ENCODE assay signal across 20 cellular contexts in the genomic region with DNA sequence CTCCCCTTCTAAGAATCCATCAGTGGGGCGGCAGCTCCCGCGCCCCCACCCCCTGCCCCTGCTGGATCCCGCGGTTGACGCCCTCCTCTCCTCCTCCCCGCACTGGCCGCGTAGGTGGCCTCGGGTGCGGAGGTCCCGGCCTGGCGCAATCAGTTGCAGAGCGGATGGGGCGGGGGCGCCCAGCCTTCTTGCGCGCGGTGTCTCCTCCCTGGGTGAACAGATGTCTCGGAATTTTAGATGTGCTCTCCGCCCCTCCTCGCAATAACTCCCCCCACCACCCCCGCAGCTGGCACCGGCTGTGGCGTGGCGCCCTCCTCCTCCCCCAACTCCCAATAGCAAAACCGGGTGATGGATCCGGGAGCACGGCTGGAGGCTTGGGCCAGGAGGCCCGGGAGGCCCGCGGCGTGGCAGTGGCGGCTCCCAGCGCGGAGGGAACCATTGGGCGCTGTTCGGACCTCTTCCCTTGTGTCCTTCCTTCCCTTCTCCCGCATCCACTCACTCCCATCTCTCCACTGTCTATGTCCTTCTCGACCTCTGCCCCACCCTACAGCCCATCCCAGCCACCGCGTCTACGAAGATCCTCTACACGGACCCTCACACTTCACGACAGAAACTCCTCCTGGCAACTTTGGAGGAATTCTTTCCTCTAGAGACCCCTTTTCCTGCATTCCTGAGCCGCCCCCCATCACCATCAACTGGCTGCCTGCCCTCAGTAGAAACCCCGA. TPM values are rescaled to one million over a fixed set of nuclear protein-coding genes. Genes with fewer than 3 reads are reported as not detected.
DNase-seq lines count a peak whose midpoint lies in the region; ATAC-seq and TF ChIP-seq lines count a peak whose summit lies in the region.
"Had no signal": no experiment of that assay in that cellular context is flagged by ENCODE, and none has a peak within 500 bp of the region (broad histone marks: within the 10 kb centered on the region; RNA-seq: fewer than 3 reads in every experiment).

No MANE protein-coding gene starts in this region.

- H3K4me3 ChIP-seq in HUES64 (ENCODE audit: low read length), result peak overlapping the region; percentile 10; the same call in 1 of the 2 replicates
- H3K4me3 ChIP-seq in iPS-15b (ENCODE audit: low read depth, low read length), result peak overlapping the region; percentile 4
- no peak overlapping the region for H3K4me3 ChIP-seq in A673 (ENCODE audit: low read depth, low read length, poor library complexity, severe bottlenecking)
- H3K4me3 ChIP-seq: Peyer's patch had no signal

- H3K9ac ChIP-seq in HUES64 (ENCODE audit: low read depth, low read length) (no peak overlapping the region), iPS-15b (ENCODE audit: low read depth, low read length) (no peak overlapping the region)

- H3K27ac Mint-ChIP-seq in WTC11 (no peak overlapping the region), chondrocyte (ENCODE audit: unreplicated experiment) (no peak overlapping the region)
- H3K27ac Mint-ChIP-seq: CD14-positive monocyte had no signal

- ATAC-seq in WTC11 (no peak), HG02759 (IDR thresholded peaks at IDR 0.05; ENCODE audit: unreplicated experiment) (no peak), GM18858 (IDR thresholded peaks at IDR 0.05; ENCODE audit: unreplicated experiment) (no peak)

- H3K9me3 ChIP-seq in HUES64 (ENCODE audit: insufficient read depth, low read depth, low read length), result no peaks in the 10 kb centered on the region
- H3K9me3 ChIP-seq in iPS-15b (ENCODE audit: control insufficient read depth, insufficient read depth, low read length), result no peaks in the 10 kb centered on the region
- H3K9me3 ChIP-seq in A673 (ENCODE audit: low read depth, low read length, poor library complexity, severe bottlenecking), result no peaks in the 10 kb centered on the region
- H3K9me3 ChIP-seq: Caco-2 had no signal

- DNase-seq in DMS 273 (lab: John Stamatoyannopoulos, UW; ENCODE audit: unreplicated experiment) (peak; percentile 90), WTC11 (ENCODE audit: low spot score) (no peak), A673 (ENCODE audit: low spot score) (no peak), chondrocyte (ENCODE audit: low spot score) (no peak)
- DNase-seq: Caco-2, DMS79, MV-4-11, NCI-H1436, NCI-H2081 treated with DMSO at 0.1 percent for 48 hours, NCI-H345, NCI-H748 treated with DMSO at 0.1 percent for 48 hours, Peyer's patch, Right ventricle myocardium superior had no signal

- POLR2A ChIA-PET in WTC11 (lab: Charles Lee), result no interaction called here
- POLR2A ChIA-PET in A673 (lab: Charles Lee; ENCODE audit: low non-redundant PET), result no interaction called here

- H3K27me3 Mint-ChIP-seq in WTC11 (ENCODE audit: low read depth) (peaks cover 100% of the 10 kb centered on the region), chondrocyte (ENCODE audit: low read depth) (peaks cover 79% of the 10 kb centered on the region)

- H3K27me3 ChIP-seq in HUES64 (ENCODE audit: insufficient read depth, low read length), result peaks cover 100% of the 10 kb centered on the region
- peaks cover 99% of the 10 kb centered on the region for H3K27me3 ChIP-seq in iPS-15b (ENCODE audit: control insufficient read depth, insufficient read depth, low read length)
- peaks cover 70% of the 10 kb centered on the region for H3K27me3 ChIP-seq in A673 (replicated peaks; ENCODE audit: insufficient read depth, low read depth, low read length, poor library complexity)

- peaks cover 1% of the 10 kb centered on the region for H3K4me1 ChIP-seq in HUES64 (ENCODE audit: insufficient read depth, low read length)
- peaks cover 4% of the 10 kb centered on the region for H3K4me1 ChIP-seq in iPS-15b (ENCODE audit: control insufficient read depth, insufficient read depth, low read length)
- H3K4me1 ChIP-seq in A673 (ENCODE audit: insufficient read depth, low read length, poor library complexity, severe bottlenecking), result no peaks in the 10 kb centered on the region
- H3K4me1 ChIP-seq: Caco-2 had no signal

- H3K27ac ChIP-seq in HUES64 (ENCODE audit: low read depth, low read length), result no peak overlapping the region
- no peak overlapping the region for H3K27ac ChIP-seq in A673 (ENCODE audit: low read depth, low read length, poor library complexity, severe bottlenecking)
- H3K27ac ChIP-seq: Peyer's patch had no signal

- intact Hi-C loops in A673 (cut with micrococcal nuclease; ENCODE audit: unreplicated experiment), result no loop called here

- CTCF ChIA-PET in WTC11 (lab: Charles Lee), result interaction anchor here (1.2 to 1.6 kb wide), 5 partner anchors 17 to 49 kb away, joined by 4 to 13 read pairs (median 5); no protein-coding TSS in a partner anchor
- CTCF ChIA-PET in A673 (lab: Charles Lee), result no interaction called here

- H3K36me3 Mint-ChIP-seq in WTC11 (no peaks in the 10 kb centered on the region), chondrocyte (ENCODE audit: low read depth) (peaks cover 4% of the 10 kb centered on the region)

- H3K9me3 Mint-ChIP-seq in WTC11 (no peaks in the 10 kb centered on the region), chondrocyte (ENCODE audit: low read depth) (no peaks in the 10 kb centered on the region)

- BruUV-seq in A673 (replicated peaks; lab: Mats Ljungman, UMichigan), result no TSS peak

- peak overlapping the region; percentile 50 for H3K4me3 Mint-ChIP-seq in WTC11
- no peak overlapping the region for H3K4me3 Mint-ChIP-seq in chondrocyte (ENCODE audit: unreplicated experiment)

- TF ChIP-seq CTCF in WTC11 (IDR thresholded peaks at IDR 0.05), result no peak
- no peak for TF ChIP-seq CTCF in A673 (conservative IDR thresholded peaks at IDR 0.05; ENCODE audit: low read depth, low read length)
- TF ChIP-seq CTCF in chondrocyte (IDR thresholded peaks at IDR 0.05), result no peak

- WGBS in HUES64, result 2% methylated on average over 46 of the region's 47 CpGs

- H3K36me3 ChIP-seq in HUES64 (ENCODE audit: insufficient read depth, low read length) (no peaks in the 10 kb centered on the region), iPS-15b (ENCODE audit: control insufficient read depth, insufficient read depth, low read length) (no peaks in the 10 kb centered on the region), A673 (ENCODE audit: insufficient read depth, low read length, poor library complexity, severe bottlenecking) (no peaks in the 10 kb centered on the region)
- H3K36me3 ChIP-seq: Peyer's patch had no signal

- peaks cover 52% of the 10 kb centered on the region for H3K4me1 Mint-ChIP-seq in WTC11
- H3K4me1 Mint-ChIP-seq in chondrocyte (ENCODE audit: low read depth), result peaks cover 3% of the 10 kb centered on the region

TF ChIP-seq in WTC11, 78 proteins besides CTCF, POLR2A, EP300 and RAD21 (continues in another document):
- TF ChIP-seq SMAD4 (CRISPR knock-in tag; IDR thresholded peaks at IDR 0.05), result no peak
- TF ChIP-seq RELA (CRISPR knock-in tag; IDR thresholded peaks at IDR 0.05; ENCODE audit: borderline replicate concordance), result no peak
- no peak for TF ChIP-seq NR1H2 (CRISPR knock-in tag; IDR thresholded peaks at IDR 0.05)
- no peak for TF ChIP-seq ATF1 (CRISPR knock-in tag; IDR thresholded peaks at IDR 0.05)
- TF ChIP-seq ZBTB21 (CRISPR knock-in tag; IDR thresholded peaks at IDR 0.05; ENCODE audit: borderline replicate concordance), result no peak
- TF ChIP-seq, protein P1, sequence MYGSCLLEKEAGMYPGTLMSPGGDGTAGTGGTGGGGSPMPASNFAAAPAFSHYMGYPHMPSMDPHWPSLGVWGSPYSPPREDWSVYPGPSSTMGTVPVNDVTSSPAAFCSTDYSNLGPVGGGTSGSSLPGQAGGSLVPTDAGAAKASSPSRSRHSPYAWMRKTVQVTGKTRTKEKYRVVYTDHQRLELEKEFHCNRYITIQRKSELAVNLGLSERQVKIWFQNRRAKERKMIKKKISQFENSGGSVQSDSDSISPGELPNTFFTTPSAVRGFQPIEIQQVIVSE (CRISPR knock-in tag; IDR thresholded peaks at IDR 0.05; ENCODE audit: borderline replicate concordance), result no peak
- no peak for TF ChIP-seq FOXK1 (CRISPR knock-in tag; IDR thresholded peaks at IDR 0.05)
- TF ChIP-seq, protein P2, sequence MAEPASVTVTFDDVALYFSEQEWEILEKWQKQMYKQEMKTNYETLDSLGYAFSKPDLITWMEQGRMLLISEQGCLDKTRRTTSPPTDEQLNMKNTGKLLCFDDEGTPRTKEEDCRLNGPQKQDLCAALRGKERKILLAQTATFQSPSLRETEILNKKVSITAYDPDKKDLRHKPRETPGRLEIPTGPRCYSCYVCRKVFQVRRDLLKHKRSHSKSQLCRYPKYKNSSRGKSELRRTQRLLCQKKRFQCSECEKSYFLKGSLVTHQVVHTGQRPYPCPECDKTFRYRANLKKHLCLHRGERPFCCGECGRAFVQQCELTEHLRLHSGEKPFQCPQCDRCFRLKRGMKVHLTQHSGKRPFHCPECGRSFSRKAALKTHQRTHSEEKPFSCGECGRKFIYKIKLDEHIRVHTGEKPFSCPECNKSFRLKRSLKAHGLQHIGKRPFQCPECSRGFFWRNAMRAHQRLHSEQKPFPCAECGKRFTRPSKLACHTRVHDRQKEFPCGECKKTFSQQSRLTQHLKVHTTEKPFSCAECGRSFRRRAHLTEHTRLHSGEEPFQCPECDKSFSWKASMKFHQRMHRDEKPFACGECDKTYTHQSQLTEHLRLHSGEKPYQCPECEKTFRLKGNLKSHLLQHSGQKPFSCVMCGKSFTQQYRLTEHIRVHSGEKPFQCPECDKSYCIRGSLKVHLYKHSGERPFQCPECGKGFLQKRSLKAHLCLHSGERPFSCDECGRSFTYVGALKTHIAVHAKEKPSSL (CRISPR knock-in tag; conservative IDR thresholded peaks at IDR 0.05), result no peak
- no peak for TF ChIP-seq NR3C1 (CRISPR knock-in tag; conservative IDR thresholded peaks at IDR 0.05; ENCODE audit: low read depth)
- no peak for TF ChIP-seq CREB1 (CRISPR knock-in tag; IDR thresholded peaks at IDR 0.05)

RNA-seq across cellular contexts. Expression of a gene that starts 11.0 kb away (rescaled TPM):
- polyA plus RNA-seq in HUES64 (2013, experiment 1 of 2), result not detected
- polyA plus RNA-seq in HUES64 (2013, experiment 2 of 2), result not detected
- total RNA-seq in WTC11 (2021) (not detected in 3 replicates), A673 (2021) (not detected in 2 replicates), chondrocyte (not detected in 3 replicates)
- total RNA-seq: Caco-2, G401, Peyer's patch, Right ventricle myocardium superior had no signal
- polyA plus RNA-seq: CD14-positive monocyte had no signal

RNA-seq across cellular contexts. Expression of a gene that starts 30.0 kb away (rescaled TPM):
- 4.8 TPM for polyA plus RNA-seq in HUES64 (2013, experiment 1 of 2)
- polyA plus RNA-seq in HUES64 (2013, experiment 2 of 2), result 3.7 TPM
- total RNA-seq in WTC11 (2021) (15.0 to 20.5 TPM (median 15.2 TPM) in 3 replicates), A673 (2021) (8.2 and 11.7 TPM in 2 replicates), chondrocyte (0.12 to 0.75 TPM in 2 of 3 replicates, not detected in the other)
- total RNA-seq: Caco-2, H4 had no signal
- polyA plus RNA-seq: CD14-positive monocyte had no signal

RNA-seq across cellular contexts. Expression of a gene that starts 40.2 kb away (rescaled TPM):
- 31.9 TPM for polyA plus RNA-seq in HUES64 (2013, experiment 1 of 2)
- 33.5 TPM for polyA plus RNA-seq in HUES64 (2013, experiment 2 of 2)
- total RNA-seq in WTC11 (2021) (64.9 to 75.3 TPM (median 65.4 TPM) in 3 replicates), A673 (2021) (21.3 and 31.4 TPM in 2 replicates), chondrocyte (39.8 to 49.6 TPM (median 42.3 TPM) in 3 replicates)
